Comparison of ENCODE assay signal across 10 cellular contexts in genomic region chr11:111283945-111284481, GRCh38. TPM values are rescaled to one million over a fixed set of nuclear protein-coding genes. Genes with fewer than 3 reads are reported as not detected.
DNase-seq lines count a peak whose midpoint lies in the region; ATAC-seq and TF ChIP-seq lines count a peak whose summit lies in the region.
"Had no signal": no experiment of that assay in that cellular context is flagged by ENCODE, and none has a peak within 500 bp of the region (broad histone marks: within the 10 kb centered on the region; RNA-seq: fewer than 3 reads in every experiment).

No MANE protein-coding gene starts in this region.

- intact Hi-C loops in CD14-positive monocyte (cut with micrococcal nuclease): loop anchor here (5.0 kb wide), 1 partner anchor 163 kb away; no protein-coding TSS in a partner anchor
- intact Hi-C loops in activated T-helper 2 cell treated with anti-CD3 and anti-CD28 coated beads, Interferon-gamma antibody, Interleukin-2, Interleukin-4, amounts not matched to agents 10 μg/mL and 5 μg/mL and 100 μg/mL, durations not matched to agents 14 hours and 24 hours and 36 hours (cut with micrococcal nuclease): loop anchor here (1.0 to 10.0 kb wide), 4 partner anchors 71 to 162 kb away; no protein-coding TSS in a partner anchor

- no peaks in the 10 kb centered on the region for H3K9me3 ChIP-seq in OCI-LY3 (ENCODE audit: insufficient read depth, low read length)

- no peak for TF ChIP-seq CTCF in CD14-positive monocyte (IDR thresholded peaks at IDR 0.05)
- no peak for TF ChIP-seq CTCF in OCI-LY3 (IDR thresholded peaks at IDR 0.05; ENCODE audit: low read depth, low read length)
- TF ChIP-seq CTCF in fibroblast of villous mesenchyme (IDR thresholded peaks at IDR 0.05; ENCODE audit: insufficient read depth, low read depth, low read length): no peak

- H3K27ac ChIP-seq in OCI-LY3 (ENCODE audit: low read length): no peak overlapping the region

- peaks cover 5% of the 10 kb centered on the region for H3K4me1 Mint-ChIP-seq in CD14-positive monocyte
- peaks cover 3% of the 10 kb centered on the region for H3K4me1 Mint-ChIP-seq in activated T-helper 2 cell treated with anti-CD3 and anti-CD28 coated beads, Interferon-gamma antibody, Interleukin-2, Interleukin-4, amounts not matched to agents 10 μg/mL and 5 μg/mL and 100 μg/mL, durations not matched to agents 14 hours and 24 hours and 36 hours (ENCODE audit: low read depth)
- H3K4me1 Mint-ChIP-seq: natural killer cell had no signal

- no peaks in the 10 kb centered on the region for H3K79me2 ChIP-seq in OCI-LY3 (ENCODE audit: low read length)

- DNase-seq in CD14-positive monocyte (ENCODE audit: low spot score): no peak
- DNase-seq in fibroblast of villous mesenchyme (ENCODE audit: low read depth): peak; percentile 82
- peak; percentile 46 for DNase-seq in non-pigmented ciliary epithelial cell (ENCODE audit: low read depth)
- no peak for DNase-seq in hypothalamus (lab: John Stamatoyannopoulos, UW)
- DNase-seq in iPS-NIHi7 (ENCODE audit: extremely low spot score): no peak
- no peak for DNase-seq in activated T-helper 2 cell treated with anti-CD3 and anti-CD28 coated beads, Interferon-gamma antibody, Interleukin-2, Interleukin-4, amounts not matched to agents 10 μg/mL and 5 μg/mL and 100 μg/mL, durations not matched to agents 14 hours and 24 hours and 36 hours (ENCODE audit: low spot score)
- DNase-seq: natural killer cell had no signal

- H3K36me3 ChIP-seq in OCI-LY3 (replicated peaks; ENCODE audit: low read depth, low read length): no peaks in the 10 kb centered on the region

- peak overlapping the region; percentile 54 for H3K4me2 ChIP-seq in OCI-LY3 (ENCODE audit: low read length)

- ATAC-seq in GM21526 (IDR thresholded peaks at IDR 0.05; ENCODE audit: low FRiP score, unreplicated experiment): no peak

- peak overlapping the region; percentile 39 for H3K4me3 ChIP-seq in OCI-LY3 (ENCODE audit: low read length)
- H3K4me3 ChIP-seq in fibroblast of villous mesenchyme (ENCODE audit: low read depth, low read length): no peak overlapping the region

- H3K4me1 ChIP-seq in OCI-LY3 (ENCODE audit: low read length): peaks cover 29% of the 10 kb centered on the region

- H3K9ac ChIP-seq in OCI-LY3 (ENCODE audit: low read length): peak overlapping the region; percentile 38

- no peak overlapping the region for H3K27ac Mint-ChIP-seq in CD14-positive monocyte
- H3K27ac Mint-ChIP-seq in activated T-helper 2 cell treated with anti-CD3 and anti-CD28 coated beads, Interferon-gamma antibody, Interleukin-2, Interleukin-4, amounts not matched to agents 10 μg/mL and 5 μg/mL and 100 μg/mL, durations not matched to agents 14 hours and 24 hours and 36 hours: no peak overlapping the region
- H3K27ac Mint-ChIP-seq: natural killer cell had no signal

- peak overlapping the region; percentile 30 to 59 for H3K4me3 Mint-ChIP-seq in CD14-positive monocyte
- no peak overlapping the region for H3K4me3 Mint-ChIP-seq in activated T-helper 2 cell treated with anti-CD3 and anti-CD28 coated beads, Interferon-gamma antibody, Interleukin-2, Interleukin-4, amounts not matched to agents 10 μg/mL and 5 μg/mL and 100 μg/mL, durations not matched to agents 14 hours and 24 hours and 36 hours (ENCODE audit: low read depth)
- H3K4me3 Mint-ChIP-seq: natural killer cell had no signal

- no peaks in the 10 kb centered on the region for H4K20me1 ChIP-seq in OCI-LY3 (ENCODE audit: insufficient read depth, low read length)

- peaks cover under 1 to 6% (median 2%) of the 10 kb centered on the region in 3 donors for H3K27me3 Mint-ChIP-seq in CD14-positive monocyte (ENCODE audit: low read depth in 3 of 3)
- peaks cover 7% of the 10 kb centered on the region for H3K27me3 Mint-ChIP-seq in activated T-helper 2 cell treated with anti-CD3 and anti-CD28 coated beads, Interferon-gamma antibody, Interleukin-2, Interleukin-4, amounts not matched to agents 10 μg/mL and 5 μg/mL and 100 μg/mL, durations not matched to agents 14 hours and 24 hours and 36 hours (ENCODE audit: low read depth)

- peaks cover 5% of the 10 kb centered on the region for H3K27me3 ChIP-seq in OCI-LY3 (ENCODE audit: low read depth, low read length)

- H2AFZ ChIP-seq in OCI-LY3 (ENCODE audit: low read depth, low read length): peak overlapping the region; percentile 69

- no peaks in the 10 kb centered on the region for H3K9me3 Mint-ChIP-seq in CD14-positive monocyte
- no peaks in the 10 kb centered on the region for H3K9me3 Mint-ChIP-seq in activated T-helper 2 cell treated with anti-CD3 and anti-CD28 coated beads, Interferon-gamma antibody, Interleukin-2, Interleukin-4, amounts not matched to agents 10 μg/mL and 5 μg/mL and 100 μg/mL, durations not matched to agents 14 hours and 24 hours and 36 hours
- H3K9me3 Mint-ChIP-seq: natural killer cell had no signal

- no peaks in the 10 kb centered on the region for H3K36me3 Mint-ChIP-seq in CD14-positive monocyte
- H3K36me3 Mint-ChIP-seq in activated T-helper 2 cell treated with anti-CD3 and anti-CD28 coated beads, Interferon-gamma antibody, Interleukin-2, Interleukin-4, amounts not matched to agents 10 μg/mL and 5 μg/mL and 100 μg/mL, durations not matched to agents 14 hours and 24 hours and 36 hours (ENCODE audit: low read depth): no peaks in the 10 kb centered on the region
- H3K36me3 Mint-ChIP-seq: natural killer cell had no signal

RNA-seq across cellular contexts. Expression of gene POU2AF3, which starts 14.3 kb away (rescaled TPM):
- polyA plus RNA-seq in CD14-positive monocyte: not detected
- not detected in 2 replicates for total RNA-seq in fibroblast of villous mesenchyme
- 0.16 TPM in 1 of 2 replicates, not detected in the other for total RNA-seq in activated T-helper 2 cell treated with anti-CD3 and anti-CD28 coated beads, Interferon-gamma antibody, Interleukin-2, Interleukin-4, amounts not matched to agents 10 μg/mL and 5 μg/mL and 100 μg/mL, durations not matched to agents 14 hours and 24 hours and 36 hours
- total RNA-seq: natural killer cell had no signal

RNA-seq across cellular contexts. Expression of gene POU2AF2, which starts 38.5 kb away (rescaled TPM):
- polyA plus RNA-seq in CD14-positive monocyte: not detected
- total RNA-seq in fibroblast of villous mesenchyme: not detected in 2 replicates
- total RNA-seq in activated T-helper 2 cell treated with anti-CD3 and anti-CD28 coated beads, Interferon-gamma antibody, Interleukin-2, Interleukin-4, amounts not matched to agents 10 μg/mL and 5 μg/mL and 100 μg/mL, durations not matched to agents 14 hours and 24 hours and 36 hours: not detected in 2 replicates
- total RNA-seq: natural killer cell, NCI-H460 had no signal

Comparison
In these comparisons a context has a peak if more than half of its experiments do, and no peak if none do; other contexts are left out.
1. DNase-seq: peak in fibroblast of villous mesenchyme (single experiment) and non-pigmented ciliary epithelial cell (single experiment); none in CD14-positive monocyte (single experiment), hypothalamus (0 of 51), iPS-NIHi7 (single experiment) and activated T-helper 2 cell treated with anti-CD3 and anti-CD28 coated beads, Interferon-gamma antibody, Interleukin-2, Interleukin-4, amounts not matched to agents 10 μg/mL and 5 μg/mL and 100 μg/mL, durations not matched to agents 14 hours and 24 hours and 36 hours (single experiment).